ENCODE assay signal across 39 cellular contexts in the genomic region with DNA sequence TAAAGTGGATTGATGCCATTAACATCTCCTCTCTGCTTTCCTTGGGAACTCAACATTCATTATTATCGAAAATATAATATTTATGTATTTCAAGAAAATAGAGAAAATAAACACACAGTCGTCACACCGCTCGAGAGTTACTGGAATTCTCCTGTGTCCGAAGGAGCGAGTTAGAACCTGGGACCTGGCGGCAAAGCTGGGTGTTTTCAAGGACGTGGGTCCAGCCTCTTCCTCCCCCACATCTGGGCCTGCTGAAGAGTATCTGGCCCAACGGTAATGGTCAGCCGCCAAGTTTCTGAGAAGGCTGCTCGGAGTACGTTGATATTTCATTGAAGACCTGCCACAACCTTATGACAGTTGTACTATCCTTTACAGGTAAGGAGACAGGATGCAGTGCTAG. TPM values are rescaled to one million over a fixed set of nuclear protein-coding genes. Genes with fewer than 3 reads are reported as not detected.
"Had no signal": no experiment of that assay in that cellular context is flagged by ENCODE, and none has a peak within 500 bp of the region (broad histone marks: within the 10 kb centered on the region; RNA-seq: fewer than 3 reads in every experiment).

No MANE protein-coding gene starts in this region.

- H3K9me3 ChIP-seq: adrenal gland, ascending aorta, body of pancreas, breast epithelium had no signal

- H3K9me3 Mint-ChIP-seq: activated naive CD4-positive, alpha-beta T cell treated with anti-CD3 and anti-CD28 coated beads for 36 hours; activated naive CD4-positive, alpha-beta T cell treated with anti-CD3 and anti-CD28 coated beads, Interleukin-2, amount 50 U/mL, for 24 hours; activated naive CD8-positive, alpha-beta T cell treated with anti-CD3 and anti-CD28 coated beads for 36 hours; activated naive CD8-positive, alpha-beta T cell treated with anti-CD3 and anti-CD28 coated beads, Interleukin-2, amount 50 U/mL, for 24 hours; activated T-cell treated with anti-CD3 and anti-CD28 coated beads, Interleukin-2, amount 50 U/mL, for 24 hours; activated T-cell treated with anti-CD3 and anti-CD28 coated beads, Interleukin-2, amount 50 U/mL, for 4 hours; central memory CD8-positive, alpha-beta T cell had no signal

- H3K27me3 ChIP-seq: adrenal gland, ascending aorta, body of pancreas, brain microvascular endothelial cell, cardiac muscle cell had no signal

- H3K4me3 ChIP-seq: adrenal gland, ascending aorta, body of pancreas, breast epithelium, cardiac muscle cell had no signal

- ATAC-seq: activated naive CD4-positive, alpha-beta T cell treated with anti-CD3 and anti-CD28 coated beads, Interleukin-2, amount 50 U/mL, for 72 hours; activated naive CD8-positive, alpha-beta T cell treated with anti-CD3 and anti-CD28 coated beads, Interleukin-2, amount 50 U/mL, for 24 hours; activated T-cell treated with anti-CD3 and anti-CD28 coated beads, Interleukin-2, amount 50 U/mL, for 4 hours; activated T-cell treated with anti-CD3 and anti-CD28 coated beads, Interleukin-2, amount 50 U/mL, for 72 hours; activated T-helper 17 cell treated with anti-CD3 and anti-CD28 coated beads, Interleukin-2, amount 50 U/mL, for 72 hours; body of pancreas had no signal

- H3K27me3 Mint-ChIP-seq: activated naive CD4-positive, alpha-beta T cell treated with anti-CD3 and anti-CD28 coated beads, Interleukin-2, amount 10 ng/mL, durations not matched to agents 7 days and 5 days; activated naive CD4-positive, alpha-beta T cell treated with anti-CD3 and anti-CD28 coated beads, Interleukin-2, amount 50 U/mL, for 24 hours; activated naive CD8-positive, alpha-beta T cell treated with anti-CD3 and anti-CD28 coated beads, Interleukin-2, amount 10 ng/mL, durations not matched to agents 7 days and 5 days; activated naive CD8-positive, alpha-beta T cell treated with anti-CD3 and anti-CD28 coated beads, Interleukin-2, amount 50 U/mL, for 24 hours; central memory CD8-positive, alpha-beta T cell had no signal

- H3K27ac ChIP-seq: adrenal gland, ascending aorta, body of pancreas, brain microvascular endothelial cell, breast epithelium, cardiac muscle cell had no signal

- H3K4me1 Mint-ChIP-seq: activated naive CD4-positive, alpha-beta T cell treated with anti-CD3 and anti-CD28 coated beads, Interleukin-2, amount 10 ng/mL, durations not matched to agents 7 days and 5 days; activated naive CD4-positive, alpha-beta T cell treated with anti-CD3 and anti-CD28 coated beads, Interleukin-2, amount 50 U/mL, for 24 hours; activated naive CD8-positive, alpha-beta T cell treated with anti-CD3 and anti-CD28 coated beads for 36 hours; activated naive CD8-positive, alpha-beta T cell treated with anti-CD3 and anti-CD28 coated beads, Interleukin-2, amount 50 U/mL, for 24 hours; activated T-helper 17 cell treated with anti-CD3 and anti-CD28 coated beads, Interleukin-2, amount 50 U/mL, for 72 hours; central memory CD8-positive, alpha-beta T cell had no signal

- DNase-seq: activated effector memory CD4-positive, alpha-beta T cell treated with anti-CD3 and anti-CD28 coated beads, Interleukin-2, amount 50 U/mL, for 16 hours; activated effector memory CD4-positive, alpha-beta T cell treated with Interleukin-2 at 50 U/mL for 16 hours; activated gamma-delta T cell; activated gamma-delta T cell treated with Interleukin-2 at 50 U/mL for 16 hours; activated naive CD4-positive, alpha-beta T cell; activated naive CD4-positive, alpha-beta T cell treated with anti-CD3 and anti-CD28 coated beads for 36 hours; activated naive CD4-positive, alpha-beta T cell treated with anti-CD3 and anti-CD28 coated beads, Interleukin-2, amount 10 ng/mL, durations not matched to agents 7 days and 5 days; activated naive CD4-positive, alpha-beta T cell treated with anti-CD3 and anti-CD28 coated beads, Interleukin-2, amount 50 U/mL, for 16 hours; activated naive CD4-positive, alpha-beta T cell treated with Interleukin-2 at 50 U/mL for 16 hours; activated naive CD8-positive, alpha-beta T cell treated with anti-CD3 and anti-CD28 coated beads for 36 hours; activated naive CD8-positive, alpha-beta T cell treated with anti-CD3 and anti-CD28 coated beads, Interleukin-2, amount 10 ng/mL, durations not matched to agents 7 days and 5 days; activated naive CD8-positive, alpha-beta T cell treated with anti-CD3 and anti-CD28 coated beads, Interleukin-2, amount 50 U/mL, for 24 hours; activated T-cell treated with anti-CD3 and anti-CD28 coated beads for 4 hours; activated T-cell treated with anti-CD3 and anti-CD28 coated beads, Interleukin-2, amount 50 U/mL, for 1 hour; activated T-cell treated with anti-CD3 and anti-CD28 coated beads, Interleukin-2, amount 50 U/mL, for 24 hours; activated T-cell treated with anti-CD3 and anti-CD28 coated beads, Interleukin-2, amount 50 U/mL, for 4 hours; activated T-cell treated with anti-CD3 and anti-CD28 coated beads, Interleukin-2, amount 50 U/mL, for 48 hours; activated T-cell treated with anti-CD3 and anti-CD28 coated beads, Interleukin-2, amount 50 U/mL, for 72 hours; adrenal gland; amniotic stem cell; amygdala; anterior cingulate cortex; aorta; body of pancreas; brain microvascular endothelial cell; caudate nucleus; central memory CD4-positive, alpha-beta T cell; cerebellar nuclear complex had no signal

- H3K36me3 ChIP-seq: adrenal gland, ascending aorta, brain microvascular endothelial cell, breast epithelium, cardiac muscle cell had no signal

- H3K27ac Mint-ChIP-seq: activated naive CD4-positive, alpha-beta T cell treated with anti-CD3 and anti-CD28 coated beads for 36 hours; activated naive CD4-positive, alpha-beta T cell treated with anti-CD3 and anti-CD28 coated beads, Interleukin-2, amount 10 ng/mL, durations not matched to agents 7 days and 5 days; activated naive CD4-positive, alpha-beta T cell treated with anti-CD3 and anti-CD28 coated beads, Interleukin-2, amount 50 U/mL, for 24 hours; activated naive CD4-positive, alpha-beta T cell treated with anti-CD3 and anti-CD28 coated beads, Interleukin-2, amount 50 U/mL, for 72 hours; activated naive CD8-positive, alpha-beta T cell; activated naive CD8-positive, alpha-beta T cell treated with anti-CD3 and anti-CD28 coated beads for 36 hours; activated naive CD8-positive, alpha-beta T cell treated with anti-CD3 and anti-CD28 coated beads, Interleukin-2, amount 10 ng/mL, durations not matched to agents 7 days and 5 days; activated naive CD8-positive, alpha-beta T cell treated with anti-CD3 and anti-CD28 coated beads, Interleukin-2, amount 50 U/mL, for 24 hours; activated T-cell treated with anti-CD3 and anti-CD28 coated beads, Interleukin-2, amount 50 U/mL, for 24 hours; activated T-cell treated with anti-CD3 and anti-CD28 coated beads, Interleukin-2, amount 50 U/mL, for 72 hours; activated T-helper 1 cell treated with anti-CD3 and anti-CD28 coated beads, Interleukin-12 subunit alpha, Interleukin-12 subunit beta, Interleukin-2, Interleukin-4 antibody, amounts not matched to agents 30 ng/mL and 10 ng/mL and 1 ng/mL, durations not matched to agents 14 hours and 24 hours and 36 hours; activated T-helper 17 cell treated with anti-CD3 and anti-CD28 coated beads, Interleukin-2, amount 50 U/mL, for 72 hours; activated T-helper 2 cell treated with anti-CD3 and anti-CD28 coated beads, Interferon-gamma antibody, Interleukin-2, Interleukin-4, amounts not matched to agents 10 μg/mL and 5 μg/mL and 100 μg/mL, durations not matched to agents 14 hours and 24 hours and 36 hours; brain had no signal

- H3K36me3 Mint-ChIP-seq: activated naive CD4-positive, alpha-beta T cell treated with anti-CD3 and anti-CD28 coated beads, Interleukin-2, amount 10 ng/mL, durations not matched to agents 7 days and 5 days; activated naive CD4-positive, alpha-beta T cell treated with anti-CD3 and anti-CD28 coated beads, Interleukin-2, amount 50 U/mL, for 24 hours; activated naive CD8-positive, alpha-beta T cell; activated naive CD8-positive, alpha-beta T cell treated with anti-CD3 and anti-CD28 coated beads for 36 hours; activated naive CD8-positive, alpha-beta T cell treated with anti-CD3 and anti-CD28 coated beads, Interleukin-2, amount 10 ng/mL, durations not matched to agents 7 days and 5 days; brain had no signal

- H3K4me1 ChIP-seq: adrenal gland, ascending aorta, body of pancreas, breast epithelium had no signal

- H3K4me3 Mint-ChIP-seq: activated naive CD4-positive, alpha-beta T cell treated with anti-CD3 and anti-CD28 coated beads for 36 hours; activated naive CD4-positive, alpha-beta T cell treated with anti-CD3 and anti-CD28 coated beads, Interleukin-2, amount 10 ng/mL, durations not matched to agents 7 days and 5 days; activated naive CD4-positive, alpha-beta T cell treated with anti-CD3 and anti-CD28 coated beads, Interleukin-2, amount 50 U/mL, for 24 hours; activated naive CD8-positive, alpha-beta T cell; activated naive CD8-positive, alpha-beta T cell treated with anti-CD3 and anti-CD28 coated beads for 36 hours; activated naive CD8-positive, alpha-beta T cell treated with anti-CD3 and anti-CD28 coated beads, Interleukin-2, amount 10 ng/mL, durations not matched to agents 7 days and 5 days; activated naive CD8-positive, alpha-beta T cell treated with anti-CD3 and anti-CD28 coated beads, Interleukin-2, amount 50 U/mL, for 24 hours; activated T-cell treated with anti-CD3 and anti-CD28 coated beads, Interleukin-2, amount 50 U/mL, for 24 hours; activated T-cell treated with anti-CD3 and anti-CD28 coated beads, Interleukin-2, amount 50 U/mL, for 4 hours; activated T-cell treated with anti-CD3 and anti-CD28 coated beads, Interleukin-2, amount 50 U/mL, for 72 hours; activated T-helper 1 cell treated with anti-CD3 and anti-CD28 coated beads, Interleukin-12 subunit alpha, Interleukin-12 subunit beta, Interleukin-2, Interleukin-4 antibody, amounts not matched to agents 30 ng/mL and 10 ng/mL and 1 ng/mL, durations not matched to agents 14 hours and 24 hours and 36 hours; activated T-helper 17 cell treated with anti-CD3 and anti-CD28 coated beads, Interleukin-2, amount 50 U/mL, for 72 hours; brain; central memory CD8-positive, alpha-beta T cell had no signal

RNA-seq across cellular contexts. Expression of gene IRX2, which starts 47.9 kb away (rescaled TPM):
- total RNA-seq: activated naive CD4-positive, alpha-beta T cell treated with anti-CD3 and anti-CD28 coated beads for 36 hours; activated naive CD4-positive, alpha-beta T cell treated with anti-CD3 and anti-CD28 coated beads, Interleukin-2, amount 50 U/mL, for 72 hours; activated naive CD8-positive, alpha-beta T cell treated with anti-CD3 and anti-CD28 coated beads for 36 hours; activated naive CD8-positive, alpha-beta T cell treated with anti-CD3 and anti-CD28 coated beads, Interleukin-2, amount 10 ng/mL, durations not matched to agents 7 days and 5 days; activated T-cell treated with anti-CD3 and anti-CD28 coated beads, Interleukin-2, amount 50 U/mL, for 72 hours; activated T-helper 1 cell treated with anti-CD3 and anti-CD28 coated beads, Interleukin-12 subunit alpha, Interleukin-12 subunit beta, Interleukin-2, Interleukin-4 antibody, amounts not matched to agents 30 ng/mL and 10 ng/mL and 1 ng/mL, durations not matched to agents 14 hours and 24 hours and 36 hours; activated T-helper 17 cell treated with anti-CD3 and anti-CD28 coated beads, Interleukin-2, amount 50 U/mL, for 72 hours; activated T-helper 2 cell treated with anti-CD3 and anti-CD28 coated beads, Interferon-gamma antibody, Interleukin-2, Interleukin-4, amounts not matched to agents 10 μg/mL and 5 μg/mL and 100 μg/mL, durations not matched to agents 14 hours and 24 hours and 36 hours; ascending aorta had no signal
